Comparison of ENCODE assay signal across 20 cellular contexts in genomic region chrX:3268804-3269203, GRCh38.
A peak's percentile ranks its signal among the peaks of the same experiment; 100 is the strongest.
DNase-seq lines count a peak whose midpoint lies in the region; ATAC-seq, FAIRE-seq and TF ChIP-seq lines count a peak whose summit lies in the region.
"Had no signal": no experiment of that assay in that cellular context is flagged by ENCODE, and none has a peak within 500 bp of the region (broad histone marks: within the 10 kb centered on the region; RNA-seq: fewer than 3 reads in every experiment).

No MANE protein-coding gene starts in this region.

- H3K18ac ChIP-seq in neuronal stem cell (ENCODE audit: low read length), result no peak overlapping the region

- no peaks in the 10 kb centered on the region for H3K4me1 Mint-ChIP-seq in activated T-cell treated with anti-CD3 and anti-CD28 coated beads, Interleukin-2, amount 50 U/mL, for 4 hours (ENCODE audit: low read depth)
- H3K4me1 Mint-ChIP-seq: stimulated activated effector memory CD8-positive, alpha-beta T cell treated with anti-CD3 and anti-CD28 coated beads, Interleukin-12 subunit alpha, Interleukin-12 subunit beta, amount 100 ng/mL, for 72 hours had no signal

- no peak overlapping the region for H3K9ac ChIP-seq in endothelial cell of umbilical vein (replicated peaks; ENCODE audit: extremely low read depth, insufficient read depth, low read length)
- no peak overlapping the region for H3K9ac ChIP-seq in neuronal stem cell (ENCODE audit: low read depth, low read length, poor library complexity)

- H3K9me3 ChIP-seq in endothelial cell of umbilical vein (replicated peaks; ENCODE audit: control insufficient read depth, insufficient read depth, low read length) (no peaks in the 10 kb centered on the region), osteoblast (ENCODE audit: low read depth, low read length) (no peaks in the 10 kb centered on the region), OCI-LY7 (ENCODE audit: low read length) (no peaks in the 10 kb centered on the region), neuronal stem cell (replicated peaks in 1 of 2; ENCODE audit: control insufficient read depth in 2 of 2, insufficient read depth in 1 of 2, low read depth in 1 of 2, low read length in 2 of 2) (no peaks in the 10 kb centered on the region)
- H3K9me3 ChIP-seq: Caco-2, MG63, right atrium auricular region had no signal

- no peak overlapping the region for H3K14ac ChIP-seq in neuronal stem cell (ENCODE audit: low read length)

- H3K27me3 ChIP-seq in endothelial cell of umbilical vein (ENCODE audit: control insufficient read depth in 2 of 2, insufficient read depth in 2 of 2, low read length in 2 of 2) (no peaks in the 10 kb centered on the region), osteoblast (ENCODE audit: insufficient read depth, low read length) (no peaks in the 10 kb centered on the region), neuronal stem cell (ENCODE audit: control insufficient read depth in 3 of 3, insufficient read depth in 3 of 3, low read depth in 1 of 3, low read length in 3 of 3) (no peaks in the 10 kb centered on the region)
- H3K27me3 ChIP-seq: MG63, right atrium auricular region had no signal

- no peak overlapping the region for H2BK120ac ChIP-seq in neuronal stem cell (ENCODE audit: low read depth, low read length)

- peaks cover 2% of the 10 kb centered on the region for H3K9me3 Mint-ChIP-seq in activated T-cell treated with anti-CD3 and anti-CD28 coated beads, Interleukin-2, amount 50 U/mL, for 4 hours

- no peaks in the 10 kb centered on the region for H3K36me3 Mint-ChIP-seq in activated T-cell treated with anti-CD3 and anti-CD28 coated beads, Interleukin-2, amount 50 U/mL, for 4 hours (ENCODE audit: insufficient read depth)
- H3K36me3 Mint-ChIP-seq: activated naive CD8-positive, alpha-beta T cell; brain; stimulated activated effector memory CD8-positive, alpha-beta T cell treated with anti-CD3 and anti-CD28 coated beads, Interleukin-12 subunit alpha, Interleukin-12 subunit beta, amount 100 ng/mL, for 72 hours had no signal

- H2AFZ ChIP-seq in endothelial cell of umbilical vein (ENCODE audit: low read depth, low read length) (no peak overlapping the region), osteoblast (ENCODE audit: low read length) (no peak overlapping the region), OCI-LY7 (ENCODE audit: low read length) (no peak overlapping the region), neuronal stem cell (ENCODE audit: low read length) (no peak overlapping the region)

- no peak overlapping the region for H2BK12ac ChIP-seq in neuronal stem cell (ENCODE audit: low read length)

- no peak overlapping the region for H4K91ac ChIP-seq in neuronal stem cell (ENCODE audit: low read depth, low read length, poor library complexity)

- no peak overlapping the region for H2AK5ac ChIP-seq in neuronal stem cell (ENCODE audit: low read depth, low read length)

- POLR2A ChIA-PET in endothelial cell of umbilical vein (lab: Charles Lee) (no interaction called here), OCI-LY7 (lab: Charles Lee) (no interaction called here)

- no peak for TF ChIP-seq CTCF in endothelial cell of umbilical vein (IDR thresholded peaks at IDR 0.05; ENCODE audit: extremely low read depth in 1 of 2, insufficient read depth in 1 of 2, low read depth in 1 of 2, low read length in 2 of 2)
- no peak for TF ChIP-seq CTCF in osteoblast (IDR thresholded peaks at IDR 0.05; ENCODE audit: extremely low read depth, low read depth, low read length)
- no peak for TF ChIP-seq CTCF in OCI-LY7 (conservative IDR thresholded peaks at IDR 0.05; ENCODE audit: low read length)

- no peak for TF ChIP-seq POLR2A in endothelial cell of umbilical vein (IDR thresholded peaks at IDR 0.05; ENCODE audit: low read depth, low read length)

- no peak overlapping the region for H3K4me3 ChIP-seq in endothelial cell of umbilical vein (replicated peaks in 1 of 3; ENCODE audit: insufficient read depth in 1 of 3, low read depth in 1 of 3, low read length in 3 of 3)
- H3K4me3 ChIP-seq in osteoblast (ENCODE audit: insufficient read depth, low read length), result no peak overlapping the region
- H3K4me3 ChIP-seq in OCI-LY7 (ENCODE audit: low read depth, low read length, poor library complexity, severe bottlenecking), result no peak overlapping the region
- H3K4me3 ChIP-seq in neuronal stem cell (ENCODE audit: low read length in 2 of 2), result no peak overlapping the region
- H3K4me3 ChIP-seq: coronary artery, MG63, right atrium auricular region had no signal

- H4K20me1 ChIP-seq in endothelial cell of umbilical vein (replicated peaks; ENCODE audit: control insufficient read depth, extremely low read depth, insufficient read depth, low read length) (no peaks in the 10 kb centered on the region), osteoblast (ENCODE audit: insufficient read depth, low read length) (no peaks in the 10 kb centered on the region), OCI-LY7 (ENCODE audit: insufficient read depth, low read length) (no peaks in the 10 kb centered on the region)

- H3K36me3 ChIP-seq in endothelial cell of umbilical vein (ENCODE audit: control insufficient read depth in 2 of 2, extremely low read depth in 1 of 2, insufficient read depth in 2 of 2, low read length in 2 of 2), result no peaks in the 10 kb centered on the region
- H3K36me3 ChIP-seq in osteoblast (ENCODE audit: insufficient read depth, low read length), result no peaks in the 10 kb centered on the region
- no peaks in the 10 kb centered on the region for H3K36me3 ChIP-seq in OCI-LY7 (ENCODE audit: insufficient read depth, low read length)
- no peaks in the 10 kb centered on the region for H3K36me3 ChIP-seq in neuronal stem cell (replicated peaks in 1 of 2; ENCODE audit: control insufficient read depth in 2 of 2, insufficient read depth in 2 of 2, low read length in 2 of 2)
- H3K36me3 ChIP-seq: MG63, right atrium auricular region had no signal

- H3K4ac ChIP-seq in neuronal stem cell (ENCODE audit: low read length), result no peak overlapping the region

- no peak overlapping the region for H3K23ac ChIP-seq in neuronal stem cell (ENCODE audit: low read depth, low read length, poor library complexity)

- H2BK15ac ChIP-seq in neuronal stem cell (ENCODE audit: low read length), result no peak overlapping the region

- H4K8ac ChIP-seq in neuronal stem cell (ENCODE audit: low read depth, low read length), result no peak overlapping the region

- intact Hi-C loops in endothelial cell of umbilical vein (cut with micrococcal nuclease) (no loop called here), OCI-LY7 (cut with micrococcal nuclease; ENCODE audit: unreplicated experiment) (no loop called here)

- CTCF ChIA-PET in endothelial cell of umbilical vein (lab: Charles Lee), result no interaction called here
- CTCF ChIA-PET in OCI-LY7 (lab: Charles Lee; ENCODE audit: unreplicated experiment), result no interaction called here

- H3K9me1 ChIP-seq in endothelial cell of umbilical vein (replicated peaks; ENCODE audit: control insufficient read depth, extremely low read depth, insufficient read depth, low read length), result no peaks in the 10 kb centered on the region

- no peak overlapping the region for H3K27ac ChIP-seq in endothelial cell of umbilical vein (ENCODE audit: insufficient read depth, low read depth, low read length)
- H3K27ac ChIP-seq in osteoblast (ENCODE audit: low read depth, low read length), result no peak overlapping the region
- no peak overlapping the region for H3K27ac ChIP-seq in OCI-LY7 (ENCODE audit: low read depth, low read length, poor library complexity, severe bottlenecking)
- no peak overlapping the region for H3K27ac ChIP-seq in neuronal stem cell (replicated peaks; ENCODE audit: low read length)
- H3K27ac ChIP-seq: coronary artery, right atrium auricular region had no signal

- H3K79me2 ChIP-seq in endothelial cell of umbilical vein (ENCODE audit: control insufficient read depth, insufficient read depth, low read length) (no peaks in the 10 kb centered on the region), osteoblast (ENCODE audit: insufficient read depth, low read length) (no peaks in the 10 kb centered on the region), OCI-LY7 (ENCODE audit: insufficient read depth, low read depth, low read length) (no peaks in the 10 kb centered on the region)

- H2BK5ac ChIP-seq in neuronal stem cell (ENCODE audit: low read length), result no peak overlapping the region

- FAIRE-seq in endothelial cell of umbilical vein (lab: Jason Lieb, UNC), result no peak
- FAIRE-seq: H54 had no signal

- DNase-seq in ELR (ENCODE audit: low read depth) (peak; percentile 83), NCI-H460 (ENCODE audit: extremely low read depth, low read depth) (peak; percentile 49), endothelial cell of umbilical vein (ENCODE audit: low read depth, low spot score) (peak; percentile 3), osteoblast (ENCODE audit: insufficient read length, low spot score, missing footprints) (no peak), OCI-LY7 (ENCODE audit: low spot score) (no peak), NCI-H748 (lab: John Stamatoyannopoulos, UW; ENCODE audit: unreplicated experiment) (no peak), neuronal stem cell (ENCODE audit: low spot score) (no peak)
- no peak for DNase-seq in activated T-cell treated with anti-CD3 and anti-CD28 coated beads, Interleukin-2, amount 50 U/mL, for 4 hours
- DNase-seq: activated CD8-positive, alpha-beta T cell treated with anti-CD3 and anti-CD28 coated beads, Interleukin-2, amount 10 ng/mL, durations not matched to agents 7 days and 5 days; Caco-2; left ventricle myocardium superior; MG63; NCI-H146 had no signal

- peaks cover 20% of the 10 kb centered on the region for H3K4me1 ChIP-seq in endothelial cell of umbilical vein (ENCODE audit: control insufficient read depth, extremely low read depth, insufficient read depth, low read length)
- H3K4me1 ChIP-seq in osteoblast (ENCODE audit: insufficient read depth, low read length), result peaks cover 33% of the 10 kb centered on the region
- no peaks in the 10 kb centered on the region for H3K4me1 ChIP-seq in OCI-LY7 (ENCODE audit: insufficient read depth, low read length, poor library complexity, severe bottlenecking)
- H3K4me1 ChIP-seq in neuronal stem cell (ENCODE audit: control insufficient read depth in 2 of 2, insufficient read depth in 1 of 2, low read depth in 1 of 2, low read length in 2 of 2), result peaks cover 0 to 7% of the 10 kb centered on the region in 2 donors
- H3K4me1 ChIP-seq: Caco-2, right atrium auricular region had no signal

- H3K4me2 ChIP-seq in endothelial cell of umbilical vein (ENCODE audit: insufficient read depth, low read length), result no peak overlapping the region
- H3K4me2 ChIP-seq in osteoblast (ENCODE audit: insufficient read depth, low read length), result peak overlapping the region; percentile 23
- H3K4me2 ChIP-seq in OCI-LY7 (ENCODE audit: low read length), result no peak overlapping the region
- no peak overlapping the region for H3K4me2 ChIP-seq in neuronal stem cell (ENCODE audit: insufficient read depth, low read length, poor library complexity, severe bottlenecking)

- BruUV-seq in endothelial cell of umbilical vein (replicated peaks; lab: Mats Ljungman, UMichigan) (no TSS peak), OCI-LY7 (replicated peaks; lab: Mats Ljungman, UMichigan) (no TSS peak)

- no CpG with 5 or more reads among the region's 2 CpGs for WGBS in neuronal stem cell (ENCODE audit: extremely low coverage in 2 of 2, insufficient read length in 2 of 2, insufficient replicate concordance in 1 of 2), 2 donors

- H3K9me2 ChIP-seq in OCI-LY7 (ENCODE audit: insufficient read depth, low read length), result no peaks in the 10 kb centered on the region

- no peaks in the 10 kb centered on the region for H3K79me1 ChIP-seq in neuronal stem cell (ENCODE audit: low read depth, low read length)

- dilution Hi-C loops in endothelial cell of umbilical vein (cut with MboI; ENCODE audit: extremely low pct_ligation_motif_present, low sequenced_read_pairs), result no loop called here

- H3K4me3 Mint-ChIP-seq in activated T-cell treated with anti-CD3 and anti-CD28 coated beads, Interleukin-2, amount 50 U/mL, for 4 hours, result no peak overlapping the region
- H3K4me3 Mint-ChIP-seq: activated CD8-positive, alpha-beta T cell treated with anti-CD3 and anti-CD28 coated beads, Interleukin-2, amount 10 ng/mL, durations not matched to agents 7 days and 5 days; activated naive CD8-positive, alpha-beta T cell; brain; stimulated activated effector memory CD8-positive, alpha-beta T cell treated with anti-CD3 and anti-CD28 coated beads, Interleukin-12 subunit alpha, Interleukin-12 subunit beta, amount 100 ng/mL, for 72 hours had no signal

- H3K27me3 Mint-ChIP-seq in activated T-cell treated with anti-CD3 and anti-CD28 coated beads, Interleukin-2, amount 50 U/mL, for 4 hours (ENCODE audit: low read depth), result peaks cover 3% of the 10 kb centered on the region

- no peak for ATAC-seq in activated T-cell treated with anti-CD3 and anti-CD28 coated beads, Interleukin-2, amount 50 U/mL, for 4 hours
- ATAC-seq: activated CD4-positive, CD25-positive, alpha-beta regulatory T cell treated with anti-CD3 and anti-CD28 coated beads, Interleukin-2, amount 50 U/mL, for 24 hours; activated CD8-positive, alpha-beta T cell treated with anti-CD3 and anti-CD28 coated beads, Interleukin-2, amount 10 ng/mL, durations not matched to agents 7 days and 5 days; left ventricle myocardium superior; stimulated activated effector memory CD8-positive, alpha-beta T cell treated with anti-CD3 and anti-CD28 coated beads, Interleukin-12 subunit alpha, Interleukin-12 subunit beta, amount 100 ng/mL, for 72 hours had no signal

Comparison
In these comparisons a context has a peak if more than half of its experiments do, and no peak if none do; other contexts are left out.
1. DNase-seq: peak in ELR (single experiment), NCI-H460 (single experiment) and endothelial cell of umbilical vein (single experiment); none in osteoblast (single experiment), OCI-LY7 (single experiment), NCI-H748 (single experiment), neuronal stem cell (single experiment) and activated T-cell treated with anti-CD3 and anti-CD28 coated beads, Interleukin-2, amount 50 U/mL, for 4 hours (single experiment).